ENCODE assay signal across 8 cellular contexts in genomic region chr22:42613869-42614268, GRCh38. TPM values are rescaled to one million over a fixed set of nuclear protein-coding genes. Genes with fewer than 3 reads are reported as not detected.
DNase-seq lines count a peak whose midpoint lies in the region; ATAC-seq and TF ChIP-seq lines count a peak whose summit lies in the region.

No MANE protein-coding gene starts in this region.

- in situ Hi-C loops in HAP-1 (cut with MboI; ENCODE audit: low sequenced_read_pairs), result no loop called here

- POLR2A ChIA-PET in BJ (lab: Charles Lee), result interaction anchor here (0.5 to 1.1 kb wide), 2 partner anchors 31 to 101 kb away, joined by 3 read pairs; no protein-coding TSS in a partner anchor

- H3K36me3 ChIP-seq in BJ (ENCODE audit: control insufficient read depth, insufficient read depth, low read length) (peaks cover 2% of the 10 kb centered on the region; the same call in 1 of the 2 replicates), HAP-1 (replicated peaks) (peaks cover 46% of the 10 kb centered on the region), iPS-15b (ENCODE audit: control insufficient read depth, insufficient read depth, low read length) (no peaks in the 10 kb centered on the region)

- H3K36me3 Mint-ChIP-seq in activated T-helper 1 cell treated with anti-CD3 and anti-CD28 coated beads, Interleukin-12 subunit alpha, Interleukin-12 subunit beta, Interleukin-2, Interleukin-4 antibody, amounts not matched to agents 30 ng/mL and 10 ng/mL and 1 ng/mL, durations not matched to agents 14 hours and 24 hours and 36 hours (ENCODE audit: low read depth), result peaks cover 24% of the 10 kb centered on the region

- DNase-seq in BJ (ENCODE audit: low read depth) (no peak), HAP-1 (ENCODE audit: low spot score in 2 of 2) (peak; percentile 5 to 40), NCI-H345 treated with DMSO at 0.1 percent for 48 hours (lab: John Stamatoyannopoulos, UW; ENCODE audit: unreplicated experiment) (no peak), midbrain (lab: John Stamatoyannopoulos, UW) (no peak)
- DNase-seq in activated T-helper 1 cell treated with anti-CD3 and anti-CD28 coated beads, Interleukin-12 subunit alpha, Interleukin-12 subunit beta, Interleukin-2, Interleukin-4 antibody, amounts not matched to agents 30 ng/mL and 10 ng/mL and 1 ng/mL, durations not matched to agents 14 hours and 24 hours and 36 hours (ENCODE audit: low spot score), result no peak
- DNase-seq in stimulated activated CD4-positive, alpha-beta T cell treated with anti-CD3 and anti-CD28 coated beads, Interleukin-4, amount 100 ng/mL, for 24 hours, result peak; percentile 29

- no peaks in the 10 kb centered on the region for H3K27me3 Mint-ChIP-seq in activated T-helper 1 cell treated with anti-CD3 and anti-CD28 coated beads, Interleukin-12 subunit alpha, Interleukin-12 subunit beta, Interleukin-2, Interleukin-4 antibody, amounts not matched to agents 30 ng/mL and 10 ng/mL and 1 ng/mL, durations not matched to agents 14 hours and 24 hours and 36 hours (ENCODE audit: insufficient read depth)

- H3K27me3 ChIP-seq in BJ (ENCODE audit: control insufficient read depth, insufficient read depth, low read length), result no peaks in the 10 kb centered on the region
- H3K27me3 ChIP-seq in HAP-1 (ENCODE audit: low read depth), result no peaks in the 10 kb centered on the region
- H3K27me3 ChIP-seq in iPS-15b (ENCODE audit: control insufficient read depth, insufficient read depth, low read length), result no peaks in the 10 kb centered on the region

- no peak for ATAC-seq in GM18858 (IDR thresholded peaks at IDR 0.05; ENCODE audit: unreplicated experiment)

- no peak for TF ChIP-seq CTCF in BJ (IDR thresholded peaks at IDR 0.05; ENCODE audit: insufficient read depth, low read depth, low read length)

- intact Hi-C loops in activated T-helper 1 cell treated with anti-CD3 and anti-CD28 coated beads, Interleukin-12 subunit alpha, Interleukin-12 subunit beta, Interleukin-2, Interleukin-4 antibody, amounts not matched to agents 30 ng/mL and 10 ng/mL and 1 ng/mL, durations not matched to agents 14 hours and 24 hours and 36 hours (cut with micrococcal nuclease), result loop anchor here (2.0 to 5.0 kb wide), 3 partner anchors 112 to 543 kb away; partner anchors contain the start of genes NAGA and TTLL1

- H3K27ac Mint-ChIP-seq in activated T-helper 1 cell treated with anti-CD3 and anti-CD28 coated beads, Interleukin-12 subunit alpha, Interleukin-12 subunit beta, Interleukin-2, Interleukin-4 antibody, amounts not matched to agents 30 ng/mL and 10 ng/mL and 1 ng/mL, durations not matched to agents 14 hours and 24 hours and 36 hours, result peak overlapping the region; percentile 97

- H3K9me3 Mint-ChIP-seq in activated T-helper 1 cell treated with anti-CD3 and anti-CD28 coated beads, Interleukin-12 subunit alpha, Interleukin-12 subunit beta, Interleukin-2, Interleukin-4 antibody, amounts not matched to agents 30 ng/mL and 10 ng/mL and 1 ng/mL, durations not matched to agents 14 hours and 24 hours and 36 hours, result no peaks in the 10 kb centered on the region

- peaks cover 33% of the 10 kb centered on the region for H3K4me1 Mint-ChIP-seq in activated T-helper 1 cell treated with anti-CD3 and anti-CD28 coated beads, Interleukin-12 subunit alpha, Interleukin-12 subunit beta, Interleukin-2, Interleukin-4 antibody, amounts not matched to agents 30 ng/mL and 10 ng/mL and 1 ng/mL, durations not matched to agents 14 hours and 24 hours and 36 hours (ENCODE audit: low read depth)

- peak overlapping the region; percentile 92 for H3K4me3 Mint-ChIP-seq in activated T-helper 1 cell treated with anti-CD3 and anti-CD28 coated beads, Interleukin-12 subunit alpha, Interleukin-12 subunit beta, Interleukin-2, Interleukin-4 antibody, amounts not matched to agents 30 ng/mL and 10 ng/mL and 1 ng/mL, durations not matched to agents 14 hours and 24 hours and 36 hours

- H3K4me3 ChIP-seq in BJ (ENCODE audit: low read depth, low read length) (peak overlapping the region; percentile 66), HAP-1 (peak overlapping the region; percentile 83), iPS-15b (ENCODE audit: low read depth, low read length) (peak overlapping the region; percentile 89)

- H3K4me1 ChIP-seq in HAP-1, result peaks cover 14% of the 10 kb centered on the region
- peaks cover 20% of the 10 kb centered on the region for H3K4me1 ChIP-seq in iPS-15b (ENCODE audit: control insufficient read depth, insufficient read depth, low read length)

- H3K9ac ChIP-seq in iPS-15b (ENCODE audit: low read depth, low read length), result peak overlapping the region; percentile 57

- no peaks in the 10 kb centered on the region for H3K9me3 ChIP-seq in HAP-1
- H3K9me3 ChIP-seq in iPS-15b (ENCODE audit: control insufficient read depth, insufficient read depth, low read length), result no peaks in the 10 kb centered on the region

- CTCF ChIA-PET in BJ (lab: Yijun Ruan, JAX), result interaction anchor here (1.2 to 1.3 kb wide), 2 partner anchors 85 to 206 kb away, joined by 4 to 7 read pairs; no protein-coding TSS in a partner anchor

RNA-seq across cellular contexts. Expression of gene POLDIP3, which starts 0.8 kb away (rescaled TPM):
- polyA plus RNA-seq in BJ (2011; rRNA removed), result 46.2 and 54.3 TPM in 2 replicates
- 23.1 and 29.9 TPM in 2 replicates for polyA minus RNA-seq in BJ (2011; rRNA and poly(A)+ RNA removed)
- 77.9 and 87.2 TPM in 2 replicates for total RNA-seq in activated T-helper 1 cell treated with anti-CD3 and anti-CD28 coated beads, Interleukin-12 subunit alpha, Interleukin-12 subunit beta, Interleukin-2, Interleukin-4 antibody, amounts not matched to agents 30 ng/mL and 10 ng/mL and 1 ng/mL, durations not matched to agents 14 hours and 24 hours and 36 hours

RNA-seq across cellular contexts. Expression of gene ATP5MGL, which starts 26.5 kb away (rescaled TPM):
- polyA plus RNA-seq in BJ (2011; rRNA removed), result 0.10 TPM in 1 of 2 replicates, not detected in the other
- polyA minus RNA-seq in BJ (2011; rRNA and poly(A)+ RNA removed), result 0.67 and 0.85 TPM in 2 replicates
- total RNA-seq in activated T-helper 1 cell treated with anti-CD3 and anti-CD28 coated beads, Interleukin-12 subunit alpha, Interleukin-12 subunit beta, Interleukin-2, Interleukin-4 antibody, amounts not matched to agents 30 ng/mL and 10 ng/mL and 1 ng/mL, durations not matched to agents 14 hours and 24 hours and 36 hours, result 0.49 TPM in 1 of 2 replicates, not detected in the other

RNA-seq across cellular contexts. Expression of gene CYB5R3, which starts 35.3 kb away (rescaled TPM):
- polyA plus RNA-seq in BJ (2011; rRNA removed), result 200 and 418 TPM in 2 replicates
- 117 and 125 TPM in 2 replicates for polyA minus RNA-seq in BJ (2011; rRNA and poly(A)+ RNA removed)
- 69.8 and 75.1 TPM in 2 replicates for total RNA-seq in activated T-helper 1 cell treated with anti-CD3 and anti-CD28 coated beads, Interleukin-12 subunit alpha, Interleukin-12 subunit beta, Interleukin-2, Interleukin-4 antibody, amounts not matched to agents 30 ng/mL and 10 ng/mL and 1 ng/mL, durations not matched to agents 14 hours and 24 hours and 36 hours

Comparison
In these comparisons a context has a peak if more than half of its experiments do, and no peak if none do; other contexts are left out.
1. DNase-seq: peak in HAP-1 (2 of 2) and stimulated activated CD4-positive, alpha-beta T cell treated with anti-CD3 and anti-CD28 coated beads, Interleukin-4, amount 100 ng/mL, for 24 hours (single experiment); none in BJ (single experiment), activated T-helper 1 cell treated with anti-CD3 and anti-CD28 coated beads, Interleukin-12 subunit alpha, Interleukin-12 subunit beta, Interleukin-2, Interleukin-4 antibody, amounts not matched to agents 30 ng/mL and 10 ng/mL and 1 ng/mL, durations not matched to agents 14 hours and 24 hours and 36 hours (single experiment), NCI-H345 treated with DMSO at 0.1 percent for 48 hours (single experiment) and midbrain (single experiment).
2. Peak in every context shown above with its lines, with median percentiles within 50 percentile points of each other: H3K4me3 ChIP-seq.